In genomic region chr3:11022115-11022514, GRCh38 we compare ENCODE assay signal across 27 cellular contexts. TPM values are rescaled to one million over a fixed set of nuclear protein-coding genes. Genes with fewer than 3 reads are reported as not detected.
"Had no signal": no experiment of that assay in that cellular context is flagged by ENCODE, and none has a peak within 500 bp of the region (broad histone marks: within the 10 kb centered on the region; RNA-seq: fewer than 3 reads in every experiment).

No MANE protein-coding gene starts in this region.

- H3K4me1 Mint-ChIP-seq: memory B cell; natural killer cell; stimulated activated memory B cell treated with anti-CD40 and anti-IgM and Interleukin-4, amounts not matched to agents 10 μg/mL and 1 μg/mL and 100 μg/mL, for 72 hours had no signal

- DNase-seq: effector memory CD4-positive, alpha-beta T cell; foreskin melanocyte; glutamatergic neuron; heart right ventricle; left colon; left ventricle myocardium superior; natural killer cell; sigmoid colon; stimulated activated CD4-positive, alpha-beta T cell treated with anti-CD3 and anti-CD28 coated beads, Interleukin-2, amount 100 ng/mL, for 24 hours; stimulated activated CD4-positive, alpha-beta T cell treated with anti-CD3 and anti-CD28 coated beads, Interleukin-4, amount 100 ng/mL, for 24 hours; stimulated activated naive CD8-positive, alpha-beta T cell treated with anti-CD3 and anti-CD28 coated beads, Interleukin-15, Interleukin-2, amounts not matched to agents 100 U/mL and 50 U/mL, for 24 hours; upper lobe of left lung had no signal

- H3K4me3 Mint-ChIP-seq: memory B cell; natural killer cell; stimulated activated memory B cell treated with anti-CD40 and anti-IgM and Interleukin-4, amounts not matched to agents 10 μg/mL and 1 μg/mL and 100 μg/mL, for 72 hours had no signal

- H3K9me3 ChIP-seq: neutrophil, prostate gland, right atrium auricular region, sigmoid colon, upper lobe of left lung had no signal

- H3K36me3 ChIP-seq: esophagus muscularis mucosa, neutrophil, prostate gland, right atrium auricular region, sigmoid colon, upper lobe of left lung had no signal

- FAIRE-seq: colon, endothelial cell of umbilical vein, islet of Langerhans had no signal

- H3K4me1 ChIP-seq: esophagus muscularis mucosa, heart right ventricle, parathyroid adenoma, prostate gland, right atrium auricular region, sigmoid colon, upper lobe of left lung had no signal

- ATAC-seq: heart right ventricle; left colon; left ventricle myocardium superior; natural killer cell; stimulated activated memory B cell treated with anti-CD40 and anti-IgM and Interleukin-4, amounts not matched to agents 10 μg/mL and 1 μg/mL and 100 μg/mL, for 72 hours; stimulated activated naive CD8-positive, alpha-beta T cell treated with anti-CD3 and anti-CD28 coated beads, Interleukin-15, Interleukin-2, amounts not matched to agents 100 U/mL and 50 U/mL, for 24 hours had no signal

- H3K79me2 ChIP-seq: parathyroid adenoma had no signal

- H3K9ac ChIP-seq: parathyroid adenoma had no signal

- H3K4me3 ChIP-seq: esophagus muscularis mucosa, heart right ventricle, lung, prostate gland, right atrium auricular region, sigmoid colon, upper lobe of left lung had no signal

- H3K9me3 Mint-ChIP-seq: stimulated activated memory B cell treated with anti-CD40 and anti-IgM and Interleukin-4, amounts not matched to agents 10 μg/mL and 1 μg/mL and 100 μg/mL, for 72 hours had no signal

- H2AFZ ChIP-seq: parathyroid adenoma had no signal

- H3K27me3 ChIP-seq: right atrium auricular region, upper lobe of left lung had no signal

- H3K27ac ChIP-seq: esophagus muscularis mucosa, heart right ventricle, neutrophil, parathyroid adenoma, prostate gland, right atrium auricular region, sigmoid colon, upper lobe of left lung had no signal

- H3K36me3 Mint-ChIP-seq: memory B cell, natural killer cell had no signal

- H3K27ac Mint-ChIP-seq: memory B cell; natural killer cell; stimulated activated memory B cell treated with anti-CD40 and anti-IgM and Interleukin-4, amounts not matched to agents 10 μg/mL and 1 μg/mL and 100 μg/mL, for 72 hours had no signal

RNA-seq across cellular contexts. Expression of gene SLC6A1, which starts 29.6 kb away (rescaled TPM):
- total RNA-seq: endothelial cell of umbilical vein, epithelial cell of proximal tubule, fibroblast of lung, kidney epithelial cell, natural killer cell, osteoblast had no signal
- polyA plus RNA-seq: endothelial cell of umbilical vein, fibroblast of lung had no signal
